In genomic region chr17:38867179-38867994, GRCh38 we compare ENCODE assay signal across 8 cellular contexts. TPM values are rescaled to one million over a fixed set of nuclear protein-coding genes. Genes with fewer than 3 reads are reported as not detected.
A peak's percentile ranks its signal among the peaks of the same experiment; 100 is the strongest.
DNase-seq lines count a peak whose midpoint lies in the region; ATAC-seq and TF ChIP-seq lines count a peak whose summit lies in the region.

No MANE protein-coding gene starts in this region.

- 14 to 22% methylated on average over 19 to 23 of the region's 33 CpGs for WGBS in mesodermal cell (ENCODE audit: insufficient coverage in 2 of 2), 2 experiments

- H3K9me3 ChIP-seq in mesodermal cell (ENCODE audit: control insufficient read depth, low read length): no peaks in the 10 kb centered on the region

- H3K27ac ChIP-seq in mesodermal cell (ENCODE audit: low read depth, low read length, severe bottlenecking): peak overlapping the region; percentile 91

- no peaks in the 10 kb centered on the region for H3K9me3 Mint-ChIP-seq in activated CD4-positive, alpha-beta T cell treated with anti-CD3 and anti-CD28 coated beads for 36 hours (ENCODE audit: low read depth)

- DNase-seq in GM13977 (ENCODE audit: low spot score) (no peak), NCI-H2171 treated with DMSO at 0.1 percent for 48 hours (lab: John Stamatoyannopoulos, UW) (peak; percentile 88), dermis microvascular lymphatic vessel endothelial cell (ENCODE audit: low read depth in 2 of 2) (peak; percentile 43 to 60), omental fat pad (ENCODE audit: low spot score) (no peak)
- peak; percentile 85 for DNase-seq in activated CD4-positive, alpha-beta T cell treated with anti-CD3 and anti-CD28 coated beads for 36 hours
- DNase-seq in stimulated activated CD8-positive, alpha-beta memory T cell treated with anti-CD3 and anti-CD28 coated beads, Interleukin-7, amount 100 ng/mL, for 24 hours (ENCODE audit: low read depth): peak; percentile 44

- peaks cover 29% of the 10 kb centered on the region for H3K4me1 Mint-ChIP-seq in activated CD4-positive, alpha-beta T cell treated with anti-CD3 and anti-CD28 coated beads for 36 hours

- POLR2A ChIA-PET in activated CD4-positive, alpha-beta T cell treated with anti-CD3 and anti-CD28 coated beads for 36 hours (lab: Charles Lee): interaction anchor here (0.6 to 1.7 kb wide), 4 partner anchors 13 to 298 kb away, joined by 3 to 7 read pairs (median 4); partner anchors contain the start of gene RPL23

- TF ChIP-seq CTCF in GM13977 (IDR thresholded peaks at IDR 0.05; ENCODE audit: extremely low read depth, insufficient read depth, missing control alignments) (peak; percentile 16), omental fat pad (IDR thresholded peaks at IDR 0.05) (no peak)

- peaks cover 11% of the 10 kb centered on the region for H3K36me3 Mint-ChIP-seq in activated CD4-positive, alpha-beta T cell treated with anti-CD3 and anti-CD28 coated beads for 36 hours (ENCODE audit: low read depth)

- no peak for ATAC-seq in activated CD4-positive, alpha-beta T cell treated with anti-CD3 and anti-CD28 coated beads for 36 hours
- ATAC-seq in GM19328 (IDR thresholded peaks at IDR 0.05; ENCODE audit: unreplicated experiment) (no peak), omental fat pad (ENCODE audit: low FRiP score) (no peak)

- H3K36me3 ChIP-seq in mesodermal cell (ENCODE audit: control insufficient read depth, insufficient read depth, low read length): peaks cover 3% of the 10 kb centered on the region

- H3K4me3 Mint-ChIP-seq in activated CD4-positive, alpha-beta T cell treated with anti-CD3 and anti-CD28 coated beads for 36 hours: peak overlapping the region; percentile 93

- peaks cover 2% of the 10 kb centered on the region for H3K27me3 Mint-ChIP-seq in activated CD4-positive, alpha-beta T cell treated with anti-CD3 and anti-CD28 coated beads for 36 hours

- H3K4me3 ChIP-seq in mesodermal cell (ENCODE audit: extremely low read depth, insufficient read depth, low read length, poor library complexity, severe bottlenecking): peak overlapping the region; percentile 96

- peak overlapping the region; percentile 93 for H3K27ac Mint-ChIP-seq in activated CD4-positive, alpha-beta T cell treated with anti-CD3 and anti-CD28 coated beads for 36 hours

- intact Hi-C loops in activated CD4-positive, alpha-beta T cell treated with anti-CD3 and anti-CD28 coated beads for 36 hours (cut with DNase I, micrococcal nuclease): no loop called here

- CTCF ChIA-PET in activated CD4-positive, alpha-beta T cell treated with anti-CD3 and anti-CD28 coated beads for 36 hours (lab: Charles Lee): interaction anchor here (0.7 to 1.6 kb wide), 11 partner anchors 10 to 298 kb away, joined by 3 to 6 read pairs (median 4); partner anchors contain the start of gene RPL23

- H3K4me1 ChIP-seq in mesodermal cell (ENCODE audit: control insufficient read depth, insufficient read depth, low read length, poor library complexity, severe bottlenecking): peaks cover 16% of the 10 kb centered on the region

- in situ Hi-C loops in GM13977 (cut with MboI; ENCODE audit: low pct_unique_long_range_greater_than_20kb, low sequenced_read_pairs, unreplicated experiment): no loop called here

RNA-seq across cellular contexts. Expression of gene LASP1, which starts 2.5 kb away (rescaled TPM):
- total RNA-seq in activated CD4-positive, alpha-beta T cell treated with anti-CD3 and anti-CD28 coated beads for 36 hours: 100 to 1,000 TPM; 119 to 144 TPM
- total RNA-seq in dermis microvascular lymphatic vessel endothelial cell (57.1 and 80.4 TPM in 2 replicates), omental fat pad (100 to 1,000 TPM; 111 to 174 (median 148) TPM)
- 151 TPM for polyA plus RNA-seq in mesodermal cell (2013, experiment 1 of 2)
- 139 TPM for polyA plus RNA-seq in mesodermal cell (2013, experiment 2 of 2)

RNA-seq across cellular contexts. Expression of gene RPL23, which starts 13.9 kb away (rescaled TPM):
- 1,000 to 10,000 TPM; 1,886 to 1,896 TPM for total RNA-seq in activated CD4-positive, alpha-beta T cell treated with anti-CD3 and anti-CD28 coated beads for 36 hours
- total RNA-seq in dermis microvascular lymphatic vessel endothelial cell: 1,151 and 1,302 TPM in 2 replicates
- 2,211 TPM for polyA plus RNA-seq in mesodermal cell (2013, experiment 1 of 2)
- 2,367 TPM for polyA plus RNA-seq in mesodermal cell (2013, experiment 2 of 2)
- 1,000 to 10,000 TPM; 1,566 to 2,133 (median 2,034) TPM for total RNA-seq in omental fat pad

RNA-seq across cellular contexts. Expression of gene CWC25, which starts 42.3 kb away (rescaled TPM):
- 10 to 100 TPM; 23.3 to 24.0 TPM for total RNA-seq in activated CD4-positive, alpha-beta T cell treated with anti-CD3 and anti-CD28 coated beads for 36 hours
- total RNA-seq in dermis microvascular lymphatic vessel endothelial cell (5.8 and 8.7 TPM in 2 replicates), omental fat pad (10 to 100 TPM; 15.2 to 49.6 (median 30.5) TPM)
- 17.7 TPM for polyA plus RNA-seq in mesodermal cell (2013, experiment 1 of 2)
- 15.8 TPM for polyA plus RNA-seq in mesodermal cell (2013, experiment 2 of 2)

Comparison
In these comparisons a context has a peak if more than half of its experiments do, and no peak if none do; other contexts are left out.
1. DNase-seq: peak in NCI-H2171 treated with DMSO at 0.1 percent for 48 hours (single experiment), activated CD4-positive, alpha-beta T cell treated with anti-CD3 and anti-CD28 coated beads for 36 hours (single experiment), dermis microvascular lymphatic vessel endothelial cell (2 of 2) and stimulated activated CD8-positive, alpha-beta memory T cell treated with anti-CD3 and anti-CD28 coated beads, Interleukin-7, amount 100 ng/mL, for 24 hours (single experiment); none in GM13977 (single experiment) and omental fat pad (single experiment).